In genomic region chr5:56585973-56586740, GRCh38 we compare ENCODE assay signal across 9 cellular contexts.
DNase-seq lines count a peak whose midpoint lies in the region; ATAC-seq and TF ChIP-seq lines count a peak whose summit lies in the region.
"Had no signal": no experiment of that assay in that cellular context is flagged by ENCODE, and none has a peak within 500 bp of the region (broad histone marks: within the 10 kb centered on the region; RNA-seq: fewer than 3 reads in every experiment).

No MANE protein-coding gene starts in this region.

- no peaks in the 10 kb centered on the region for H3K4me1 ChIP-seq in uterus

- peak overlapping the region in 1 of 2 donors; percentile 13 for H3K4me3 ChIP-seq in uterus

- H3K27ac ChIP-seq in uterus, result peak overlapping the region; percentile 40 to 57

- no peaks in the 10 kb centered on the region for H3K9me3 Mint-ChIP-seq in dendritic cell treated with granulocyte-macrophage colony-stimulating factor and Interleukin-4, amounts not matched to agents 40 ng/mL and 50 ng/mL, for 4 days
- no peaks in the 10 kb centered on the region for H3K9me3 Mint-ChIP-seq in memory B cell
- H3K9me3 Mint-ChIP-seq in activated CD8-positive, alpha-beta T cell treated with anti-CD3 and anti-CD28 coated beads, Interleukin-2, amount 10 ng/mL, durations not matched to agents 7 days and 5 days (ENCODE audit: insufficient read depth), result no peaks in the 10 kb centered on the region

- CTCF ChIA-PET in activated CD8-positive, alpha-beta T cell treated with anti-CD3 and anti-CD28 coated beads, Interleukin-2, amount 10 ng/mL, durations not matched to agents 7 days and 5 days (lab: Charles Lee), result interaction anchor here (0.7 kb wide), 1 partner anchor 14 kb away, joined by 3 read pairs; no protein-coding TSS in a partner anchor

- TF ChIP-seq CTCF in uterus (IDR thresholded peaks at IDR 0.05), result no peak

- no peak overlapping the region for H3K4me3 Mint-ChIP-seq in dendritic cell treated with granulocyte-macrophage colony-stimulating factor and Interleukin-4, amounts not matched to agents 40 ng/mL and 50 ng/mL, for 4 days
- no peak overlapping the region for H3K4me3 Mint-ChIP-seq in memory B cell
- no peak overlapping the region for H3K4me3 Mint-ChIP-seq in activated CD8-positive, alpha-beta T cell treated with anti-CD3 and anti-CD28 coated beads, Interleukin-2, amount 10 ng/mL, durations not matched to agents 7 days and 5 days

- H3K36me3 ChIP-seq in uterus, result no peaks in the 10 kb centered on the region

- no peaks in the 10 kb centered on the region for H3K9me3 ChIP-seq in uterus

- in situ Hi-C loops in KBM-7 (cut with MboI; ENCODE audit: low pct_unique_long_range_greater_than_20kb, low sequenced_read_pairs), result no loop called here

- H3K27ac Mint-ChIP-seq in dendritic cell treated with granulocyte-macrophage colony-stimulating factor and Interleukin-4, amounts not matched to agents 40 ng/mL and 50 ng/mL, for 4 days, result peak overlapping the region; percentile 22
- peak overlapping the region; percentile 98 for H3K27ac Mint-ChIP-seq in memory B cell
- H3K27ac Mint-ChIP-seq in activated CD8-positive, alpha-beta T cell treated with anti-CD3 and anti-CD28 coated beads, Interleukin-2, amount 10 ng/mL, durations not matched to agents 7 days and 5 days, result no peak overlapping the region

- H3K4me1 Mint-ChIP-seq in dendritic cell treated with granulocyte-macrophage colony-stimulating factor and Interleukin-4, amounts not matched to agents 40 ng/mL and 50 ng/mL, for 4 days (ENCODE audit: low read depth), result peaks cover 53% of the 10 kb centered on the region
- peaks cover 27% of the 10 kb centered on the region for H3K4me1 Mint-ChIP-seq in memory B cell
- H3K4me1 Mint-ChIP-seq in activated CD8-positive, alpha-beta T cell treated with anti-CD3 and anti-CD28 coated beads, Interleukin-2, amount 10 ng/mL, durations not matched to agents 7 days and 5 days (ENCODE audit: low read depth), result peaks cover 38% of the 10 kb centered on the region

- ATAC-seq in Right ventricle myocardium inferior, result peak; percentile 84
- ATAC-seq in memory B cell (ENCODE audit: low read depth), result no peak
- ATAC-seq in activated CD8-positive, alpha-beta T cell treated with anti-CD3 and anti-CD28 coated beads, Interleukin-2, amount 10 ng/mL, durations not matched to agents 7 days and 5 days, result no peak

- no peak for TF ChIP-seq POLR2A in uterus (IDR thresholded peaks at IDR 0.05)

- DNase-seq in Right ventricle myocardium inferior (ENCODE audit: missing footprints), result peak; percentile 75
- no peak for DNase-seq in cardiac septum (ENCODE audit: low spot score)
- DNase-seq in memory B cell (ENCODE audit: low spot score in 2 of 2), result no peak
- DNase-seq in uterus, result peak; percentile 18 to 53
- no peak for DNase-seq in KBM-7
- no peak for DNase-seq in activated CD8-positive, alpha-beta T cell treated with anti-CD3 and anti-CD28 coated beads, Interleukin-2, amount 10 ng/mL, durations not matched to agents 7 days and 5 days
- DNase-seq in NOMO-1 (lab: John Stamatoyannopoulos, UW; ENCODE audit: unreplicated experiment in 2 of 2), result no peak
- DNase-seq: RPMI8226 had no signal

- POLR2A ChIA-PET in activated CD8-positive, alpha-beta T cell treated with anti-CD3 and anti-CD28 coated beads, Interleukin-2, amount 10 ng/mL, durations not matched to agents 7 days and 5 days (lab: Charles Lee), result no interaction called here

- peaks cover 2% of the 10 kb centered on the region for H3K27me3 Mint-ChIP-seq in dendritic cell treated with granulocyte-macrophage colony-stimulating factor and Interleukin-4, amounts not matched to agents 40 ng/mL and 50 ng/mL, for 4 days
- H3K27me3 Mint-ChIP-seq in memory B cell, result no peaks in the 10 kb centered on the region
- no peaks in the 10 kb centered on the region for H3K27me3 Mint-ChIP-seq in activated CD8-positive, alpha-beta T cell treated with anti-CD3 and anti-CD28 coated beads, Interleukin-2, amount 10 ng/mL, durations not matched to agents 7 days and 5 days (ENCODE audit: low read depth)

- no peaks in the 10 kb centered on the region for H3K27me3 ChIP-seq in uterus

- intact Hi-C loops in Right ventricle myocardium inferior (cut with DNase I), result loop anchor here (5.0 to 10.0 kb wide), 2 partner anchors 109 to 314 kb away; no protein-coding TSS in a partner anchor
- intact Hi-C loops in cardiac septum (cut with DNase I), result loop anchor here (5.0 to 10.0 kb wide), 4 partner anchors 104 to 311 kb away; partner anchors contain the start of gene MAP3K1
- intact Hi-C loops in dendritic cell treated with granulocyte-macrophage colony-stimulating factor and Interleukin-4, amounts not matched to agents 40 ng/mL and 50 ng/mL, for 4 days (cut with micrococcal nuclease), result loop anchor here (10.0 kb wide), 1 partner anchor 101 kb away; no protein-coding TSS in a partner anchor
- intact Hi-C loops in uterus (cut with DNase I; ENCODE audit: low total_unique reads), result no loop called here

- H3K36me3 Mint-ChIP-seq in dendritic cell treated with granulocyte-macrophage colony-stimulating factor and Interleukin-4, amounts not matched to agents 40 ng/mL and 50 ng/mL, for 4 days (ENCODE audit: low read depth), result no peaks in the 10 kb centered on the region
- H3K36me3 Mint-ChIP-seq in memory B cell, result peaks cover 4% of the 10 kb centered on the region
- peaks cover 4% of the 10 kb centered on the region for H3K36me3 Mint-ChIP-seq in activated CD8-positive, alpha-beta T cell treated with anti-CD3 and anti-CD28 coated beads, Interleukin-2, amount 10 ng/mL, durations not matched to agents 7 days and 5 days (ENCODE audit: low read depth)

Comparison
In these comparisons a context has a peak if more than half of its experiments do, and no peak if none do; other contexts are left out.
1. DNase-seq: peak in Right ventricle myocardium inferior (single experiment) and uterus (2 of 2); none in cardiac septum (single experiment), memory B cell (0 of 2), KBM-7 (single experiment), activated CD8-positive, alpha-beta T cell treated with anti-CD3 and anti-CD28 coated beads, Interleukin-2, amount 10 ng/mL, durations not matched to agents 7 days and 5 days (single experiment) and NOMO-1 (0 of 2).